ENCODE assay signal across 12 cellular contexts in genomic region chr2:96747061-96747460, GRCh38.
"Had no signal": no experiment of that assay in that cellular context is flagged by ENCODE, and none has a peak within 500 bp of the region (broad histone marks: within the 10 kb centered on the region; RNA-seq: fewer than 3 reads in every experiment).

No MANE protein-coding gene starts in this region.

- H3K4me3 Mint-ChIP-seq: activated CD4-positive, alpha-beta memory T cell treated with anti-CD3 and anti-CD28 coated beads for 36 hours; activated naive CD8-positive, alpha-beta T cell; activated T-cell treated with anti-CD3 and anti-CD28 coated beads, Interleukin-2, amount 50 U/mL, for 4 hours; stimulated activated naive B cell treated with anti-CD40 and anti-IgM and Interleukin-4, amounts not matched to agents 10 μg/mL and 1 μg/mL and 100 μg/mL, for 72 hours had no signal

- H3K9me3 ChIP-seq: gastroesophageal sphincter, left lung, tibial nerve had no signal

- H3K36me3 ChIP-seq: gastroesophageal sphincter, left lung, tibial nerve had no signal

- H3K27me3 Mint-ChIP-seq: activated CD4-positive, alpha-beta memory T cell treated with anti-CD3 and anti-CD28 coated beads for 36 hours; stimulated activated naive B cell treated with anti-CD40 and anti-IgM and Interleukin-4, amounts not matched to agents 10 μg/mL and 1 μg/mL and 100 μg/mL, for 72 hours had no signal

- H3K27me3 ChIP-seq: gastroesophageal sphincter, left lung, tibial nerve had no signal

- H2AFZ ChIP-seq: parathyroid adenoma had no signal

- H3K36me3 Mint-ChIP-seq: activated CD4-positive, alpha-beta memory T cell treated with anti-CD3 and anti-CD28 coated beads for 36 hours; activated naive CD8-positive, alpha-beta T cell; stimulated activated naive B cell treated with anti-CD40 and anti-IgM and Interleukin-4, amounts not matched to agents 10 μg/mL and 1 μg/mL and 100 μg/mL, for 72 hours had no signal

- ATAC-seq: stimulated activated naive B cell treated with anti-CD40 and anti-IgM and Interleukin-4, amounts not matched to agents 10 μg/mL and 1 μg/mL and 100 μg/mL, for 72 hours had no signal

- H3K4me1 Mint-ChIP-seq: stimulated activated naive B cell treated with anti-CD40 and anti-IgM and Interleukin-4, amounts not matched to agents 10 μg/mL and 1 μg/mL and 100 μg/mL, for 72 hours had no signal

- H3K9me3 Mint-ChIP-seq: activated CD4-positive, alpha-beta memory T cell treated with anti-CD3 and anti-CD28 coated beads for 36 hours; activated T-cell treated with anti-CD3 and anti-CD28 coated beads, Interleukin-2, amount 50 U/mL, for 4 hours; stimulated activated naive B cell treated with anti-CD40 and anti-IgM and Interleukin-4, amounts not matched to agents 10 μg/mL and 1 μg/mL and 100 μg/mL, for 72 hours had no signal

- H3K27ac Mint-ChIP-seq: activated CD4-positive, alpha-beta memory T cell treated with anti-CD3 and anti-CD28 coated beads for 36 hours; activated naive CD8-positive, alpha-beta T cell; stimulated activated naive B cell treated with anti-CD40 and anti-IgM and Interleukin-4, amounts not matched to agents 10 μg/mL and 1 μg/mL and 100 μg/mL, for 72 hours had no signal

- DNase-seq: activated CD4-positive, alpha-beta memory T cell treated with anti-CD3 and anti-CD28 coated beads for 36 hours; activated effector memory CD4-positive, alpha-beta T cell treated with anti-CD3 and anti-CD28 coated beads, Interleukin-2, amount 50 U/mL, for 16 hours; activated T-cell treated with anti-CD3 and anti-CD28 coated beads, Interleukin-2, amount 50 U/mL, for 4 hours; islet precursor cell; left lung; retina; stimulated activated naive B cell treated with anti-CD40 and anti-IgM and Interleukin-4, amounts not matched to agents 10 μg/mL and 1 μg/mL and 100 μg/mL, for 72 hours; T1000 had no signal

- H3K9ac ChIP-seq: parathyroid adenoma had no signal

- H3K27ac ChIP-seq: left lung, parathyroid adenoma had no signal

- H3K4me3 ChIP-seq: gastroesophageal sphincter, left lung, tibial nerve had no signal

- H3K4me1 ChIP-seq: gastroesophageal sphincter, parathyroid adenoma had no signal

- H3K79me2 ChIP-seq: parathyroid adenoma had no signal
